In genomic region chr5:172870261-172870806, GRCh38 we compare ENCODE assay signal across 10 cellular contexts. TPM values are rescaled to one million over a fixed set of nuclear protein-coding genes. Genes with fewer than 3 reads are reported as not detected.
DNase-seq lines count a peak whose midpoint lies in the region; ATAC-seq and TF ChIP-seq lines count a peak whose summit lies in the region.
"Had no signal": no experiment of that assay in that cellular context is flagged by ENCODE, and none has a peak within 500 bp of the region (broad histone marks: within the 10 kb centered on the region; RNA-seq: fewer than 3 reads in every experiment).

No MANE protein-coding gene starts in this region.

- H3K4me1 ChIP-seq in tibial nerve = peaks cover 0 to 87% (median 72%) of the 10 kb centered on the region in 4 donors

- ATAC-seq in HG03469 (IDR thresholded peaks at IDR 0.05; ENCODE audit: unreplicated experiment) (no peak), GM18502 (IDR thresholded peaks at IDR 0.05; ENCODE audit: poor library complexity, unreplicated experiment) (no peak)

- TF ChIP-seq CTCF in coronary artery (IDR thresholded peaks at IDR 0.05) = no peak
- no peak for TF ChIP-seq CTCF in tibial nerve (IDR thresholded peaks at IDR 0.05)

- DNase-seq in MV-4-11 (lab: John Stamatoyannopoulos, UW) (peak; percentile 26), coronary artery (ENCODE audit: low spot score) (no peak), lung microvascular endothelial cell (ENCODE audit: low read depth in 2 of 2) (peak; percentile 96 to 99), tibial nerve (ENCODE audit: low spot score in 2 of 2) (peak in 1 of 2 donors; percentile 80), NCI-H774 (lab: John Stamatoyannopoulos, UW) (no peak)
- DNase-seq in activated T-cell treated with anti-CD3 and anti-CD28 coated beads, Interleukin-2, amount 50 U/mL, for 48 hours = no peak
- DNase-seq: stimulated activated CD4-positive, alpha-beta T cell treated with anti-CD3 and anti-CD28 coated beads, Interleukin-15, amount 100 ng/mL, for 24 hours; T1000 had no signal

- no peaks in the 10 kb centered on the region for H3K36me3 ChIP-seq in tibial nerve

- TF ChIP-seq POLR2A in tibial nerve (IDR thresholded peaks at IDR 0.05) = no peak

- H3K27me3 ChIP-seq in tibial nerve = no peaks in the 10 kb centered on the region

- peak in 1 of 2 donors; percentile 78 for TF ChIP-seq EP300 in tibial nerve (IDR thresholded peaks at IDR 0.05)

- no peaks in the 10 kb centered on the region for H3K9me3 ChIP-seq in tibial nerve

- peak overlapping the region; percentile 27 for H3K4me3 ChIP-seq in coronary artery
- no peak overlapping the region for H3K4me3 ChIP-seq in tibial nerve

- 53 to 61% methylated on average over 8 of the region's 8 CpGs for WGBS in tibial nerve, 2 donors

- peak overlapping the region; percentile 90 to 98 for H3K27ac ChIP-seq in coronary artery
- H3K27ac ChIP-seq in tibial nerve = peak overlapping the region; percentile 71 to 94 (median 83)

RNA-seq across cellular contexts. Expression of gene ERGIC1, which starts 36.3 kb away (rescaled TPM):
- 51.0 and 81.3 TPM in 2 replicates for total RNA-seq in lung microvascular endothelial cell
- total RNA-seq in tibial nerve = 100 to 1,000 TPM in 2 of 4 donors, 10 to 100 TPM in 2; 60.9 to 123 (median 99.3) TPM

Comparison
In these comparisons a context has a peak if more than half of its experiments do, and no peak if none do; other contexts are left out.
1. DNase-seq: peak in MV-4-11 (single experiment) and lung microvascular endothelial cell (2 of 2); none in coronary artery (single experiment), NCI-H774 (single experiment) and activated T-cell treated with anti-CD3 and anti-CD28 coated beads, Interleukin-2, amount 50 U/mL, for 48 hours (0 of 2).